11 cellular contexts compared by ENCODE assay signal in the genomic region with DNA sequence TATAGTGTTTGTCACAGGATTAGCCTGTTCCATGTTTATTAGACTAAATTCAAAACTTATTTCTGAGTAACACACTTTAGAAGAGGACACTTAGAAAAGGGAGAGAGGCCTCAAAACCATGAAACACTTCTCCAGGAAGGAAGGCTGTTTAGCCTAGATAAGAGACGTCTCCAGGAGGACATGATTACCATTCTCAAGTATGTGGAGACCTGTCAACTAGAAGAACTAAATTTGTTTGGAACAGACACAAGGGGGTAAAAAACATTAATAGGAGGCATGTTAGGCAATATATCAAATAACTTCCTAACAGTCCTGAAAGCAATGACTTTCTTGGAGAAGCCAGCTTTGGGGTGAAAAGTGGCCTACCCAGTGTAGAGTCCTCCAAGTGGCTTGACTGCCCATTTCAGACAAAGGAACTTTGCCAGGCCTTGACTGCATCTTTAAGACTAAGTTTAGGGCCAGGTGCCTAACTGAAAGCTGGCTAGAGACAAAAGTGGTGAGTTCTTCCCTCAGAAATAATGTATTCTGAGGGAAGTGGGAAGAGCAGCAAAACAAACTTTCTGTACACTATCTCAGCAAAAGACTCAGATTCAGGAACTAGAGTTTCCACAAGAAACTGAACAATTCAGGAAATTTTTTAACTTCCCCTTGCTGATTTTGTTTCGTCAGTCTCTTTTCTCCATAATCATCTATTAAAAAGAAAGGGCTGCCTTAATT. TPM values are rescaled to one million over a fixed set of nuclear protein-coding genes. Genes with fewer than 3 reads are reported as not detected.
DNase-seq lines count a peak whose midpoint lies in the region; ATAC-seq and TF ChIP-seq lines count a peak whose summit lies in the region.
"Had no signal": no experiment of that assay in that cellular context is flagged by ENCODE, and none has a peak within 500 bp of the region (broad histone marks: within the 10 kb centered on the region; RNA-seq: fewer than 3 reads in every experiment).

No MANE protein-coding gene starts in this region.

- H3K27me3 Mint-ChIP-seq in T-cell, result no peaks in the 10 kb centered on the region

- no peak for TF ChIP-seq POLR2A in gastrocnemius medialis (IDR thresholded peaks at IDR 0.05)

- no peaks in the 10 kb centered on the region for H3K9me2 ChIP-seq in GM23248 (ENCODE audit: insufficient read depth)

- H3K4me1 Mint-ChIP-seq in T-cell, result peaks cover 61 to 73% (median 66%) of the 10 kb centered on the region in 3 donors

- TF ChIP-seq CTCF in fibroblast of pulmonary artery (IDR thresholded peaks at IDR 0.05; ENCODE audit: low read length, missing control alignments), result no peak
- no peak for TF ChIP-seq CTCF in gastrocnemius medialis (IDR thresholded peaks at IDR 0.05 in 4 of 5, conservative IDR thresholded peaks at IDR 0.05 in 1 of 5)
- no peak for TF ChIP-seq CTCF in GM10248 (IDR thresholded peaks at IDR 0.05; ENCODE audit: control extremely low read depth, extremely low read depth, low read depth, missing control alignments)

- H3K27ac ChIP-seq in GM23248 (peak overlapping the region; percentile 56), gastrocnemius medialis (peak overlapping the region; percentile 38 to 96 (median 90))

- H4K20me1 ChIP-seq in GM23248 (ENCODE audit: insufficient read depth), result no peaks in the 10 kb centered on the region; the same call in 1 of the 2 replicates

- H3K4me3 ChIP-seq in GM23248, result peak overlapping the region; percentile 19; the same call in 1 of the 2 replicates
- no peak overlapping the region for H3K4me3 ChIP-seq in fibroblast of pulmonary artery (replicated peaks; ENCODE audit: low read depth, low read length)
- H3K4me3 ChIP-seq in gastrocnemius medialis, result no peak overlapping the region

- peak overlapping the region; percentile 71 for H3K4me2 ChIP-seq in GM23248 (ENCODE audit: unreplicated experiment)

- no peaks in the 10 kb centered on the region for H3K9me3 Mint-ChIP-seq in T-cell

- H3K4me1 ChIP-seq in GM23248 (ENCODE audit: insufficient read depth) (peaks cover 82% of the 10 kb centered on the region), gastrocnemius medialis (peaks cover 76 to 79% of the 10 kb centered on the region in 2 donors)

- CTCF ChIA-PET in T-cell (lab: Charles Lee), result interaction anchor here (0.6 to 1.5 kb wide), 2 partner anchors 11 to 783 kb away, joined by 5 to 11 read pairs; a partner anchor contains a TSS
- CTCF ChIA-PET in GM10248 (lab: Yijun Ruan, JAX), result interaction anchor here (1.1 to 9.5 kb wide), 3 partner anchors 9 to 769 kb away, joined by 3 to 88 read pairs (median 56); a partner anchor contains a TSS

- peaks cover 94% of the 10 kb centered on the region for H3K79me2 ChIP-seq in GM23248 (ENCODE audit: insufficient read depth)

- peaks cover 13% of the 10 kb centered on the region for H3K36me3 Mint-ChIP-seq in T-cell

- DNase-seq in GM23248, result peak; percentile 42
- no peak for DNase-seq in T-cell
- peak; percentile 59 for DNase-seq in fibroblast of pulmonary artery (ENCODE audit: low read depth)
- DNase-seq in gastrocnemius medialis, result no peak
- no peak for DNase-seq in GM10248 (ENCODE audit: extremely low spot score)
- DNase-seq in GDM1 (lab: John Stamatoyannopoulos, UW), result no peak
- DNase-seq in NCI-H774 (lab: John Stamatoyannopoulos, UW), result no peak
- DNase-seq: hippocampal formation, occipital lobe, PC-3 had no signal

- H3K36me3 ChIP-seq in GM23248 (ENCODE audit: low read depth), result peaks cover 27% of the 10 kb centered on the region
- H3K36me3 ChIP-seq in gastrocnemius medialis, result peaks cover 0 to 20% of the 10 kb centered on the region in 2 donors

- intact Hi-C loops in gastrocnemius medialis (cut with DNase I; ENCODE audit: low total_unique reads), result no loop called here

- ATAC-seq in T-cell (replicated peaks in 1 of 4) (no peak), gastrocnemius medialis (no peak)
- ATAC-seq: PC-3 had no signal

- WGBS in GM23248 (ENCODE audit: low coverage in 1 of 2, low lambda C conversion rate in 2 of 2, missing lambda C conversion rate in 2 of 2), 2 experiments, result 47 to 48% methylated on average over 2 of the region's 2 CpGs

- H3K9ac ChIP-seq in GM23248, result peak overlapping the region; percentile 44

- H3K9me3 ChIP-seq in GM23248 (ENCODE audit: low read depth) (no peaks in the 10 kb centered on the region), gastrocnemius medialis (no peaks in the 10 kb centered on the region)

- H3K4me3 Mint-ChIP-seq in T-cell, result no peak overlapping the region

- peaks cover 63% of the 10 kb centered on the region for H3F3A ChIP-seq in GM23248 (ENCODE audit: insufficient read depth)

- in situ Hi-C loops in GM23248 (cut with MboI), result no loop called here
- in situ Hi-C loops in gastrocnemius medialis (cut with MboI; ENCODE audit: low sequenced_read_pairs in 4 of 4), result loop anchor here in 1 of 4 donors (25.0 kb wide), 1 partner anchor 1031 kb away; a partner anchor contains a TSS

- H3K27ac Mint-ChIP-seq in T-cell, result peak overlapping the region; percentile 5 to 84

- no peaks in the 10 kb centered on the region for H3K27me3 ChIP-seq in GM23248 (replicated peaks; ENCODE audit: insufficient read depth)
- no peaks in the 10 kb centered on the region for H3K27me3 ChIP-seq in gastrocnemius medialis

- POLR2A ChIA-PET in T-cell (lab: Charles Lee), result no interaction called here
- POLR2A ChIA-PET in GM10248 (lab: Yijun Ruan, JAX), result no interaction called here

- H2AFZ ChIP-seq in GM23248, result no peak overlapping the region

RNA-seq across cellular contexts. Expression of a gene that starts 11.8 kb away (rescaled TPM):
- total RNA-seq in GM23248 (2014; rRNA removed; shearing (Covaris generic)), result 164 and 170 TPM in 2 replicates
- polyA plus RNA-seq in GM23248 (2016; fragmentation: Nextera tagmentation; extraction: Ambion mirVana), result 112 and 113 TPM in 2 replicates
- total RNA-seq in T-cell, result 10 to 100 TPM; 60.1 to 86.8 (median 75.3) TPM
- 100 to 1,000 TPM; 139 to 173 (median 157) TPM for total RNA-seq in gastrocnemius medialis

RNA-seq across cellular contexts. Expression of a gene that starts 27.5 kb away (rescaled TPM):
- total RNA-seq in GM23248 (2014; rRNA removed; shearing (Covaris generic)), result not detected in 2 replicates
- polyA plus RNA-seq in GM23248 (2016; fragmentation: Nextera tagmentation; extraction: Ambion mirVana), result not detected in 2 replicates
- total RNA-seq in T-cell (not detected), gastrocnemius medialis (not detected)
- total RNA-seq: M059J, occipital lobe, PC-3 had no signal

RNA-seq across cellular contexts. Expression of a gene that starts 46.3 kb away (rescaled TPM):
- total RNA-seq in GM23248 (2014; rRNA removed; shearing (Covaris generic)), result 75.2 and 104 TPM in 2 replicates
- 145 and 147 TPM in 2 replicates for polyA plus RNA-seq in GM23248 (2016; fragmentation: Nextera tagmentation; extraction: Ambion mirVana)
- total RNA-seq in T-cell (10 to 100 TPM; 24.5 to 27.0 (median 24.8) TPM), gastrocnemius medialis (100 to 1,000 TPM; 105 to 134 (median 126) TPM)

Comparison
In these comparisons a context has a peak if more than half of its experiments do, and no peak if none do; other contexts are left out.
1. DNase-seq: peak in GM23248 (single experiment) and fibroblast of pulmonary artery (single experiment); none in T-cell (0 of 34), gastrocnemius medialis (0 of 2), GM10248 (single experiment), GDM1 (single experiment) and NCI-H774 (single experiment).